ENCODE assay signal across 10 cellular contexts in the genomic region with DNA sequence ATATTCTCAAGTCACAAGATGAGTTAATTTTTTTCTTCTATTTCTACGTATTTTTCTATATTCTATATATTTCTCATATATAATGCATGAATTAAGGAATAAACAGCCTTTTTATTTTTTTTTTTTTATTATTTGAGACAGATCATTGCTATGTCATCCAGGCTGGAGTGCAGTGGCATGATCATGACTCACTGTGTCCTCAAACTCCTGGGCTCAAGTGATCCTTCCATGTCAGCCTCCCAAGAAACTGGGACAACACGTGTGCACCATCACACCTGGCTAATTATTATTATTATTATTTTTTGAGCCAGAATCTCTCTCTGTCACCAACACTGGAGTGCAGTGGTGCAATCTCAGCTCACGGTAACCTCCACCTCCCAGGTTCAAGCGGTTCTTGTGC. TPM values are rescaled to one million over a fixed set of nuclear protein-coding genes. Genes with fewer than 3 reads are reported as not detected.
A peak's percentile ranks its signal among the peaks of the same experiment; 100 is the strongest.
DNase-seq lines count a peak whose midpoint lies in the region; ATAC-seq and TF ChIP-seq lines count a peak whose summit lies in the region.
"Had no signal": no experiment of that assay in that cellular context is flagged by ENCODE, and none has a peak within 500 bp of the region (broad histone marks: within the 10 kb centered on the region; RNA-seq: fewer than 3 reads in every experiment).

No MANE protein-coding gene starts in this region.

- H3K27ac ChIP-seq in breast epithelium: peak overlapping the region; percentile 94 to 97
- H3K27ac ChIP-seq in uterus: no peak overlapping the region
- H3K27ac ChIP-seq: WERI-Rb-1 had no signal

- no peaks in the 10 kb centered on the region for H3K36me3 Mint-ChIP-seq in natural killer cell treated with Interleukin-12 subunit alpha and Interleukin-12 subunit beta and Interleukin-15 and Interleukin-18, amount 100 ng/mL, for 72 hours

- H3K4me1 ChIP-seq in breast epithelium: peaks cover 0 to 5% of the 10 kb centered on the region in 2 donors
- no peaks in the 10 kb centered on the region for H3K4me1 ChIP-seq in uterus
- peaks cover 9% of the 10 kb centered on the region for H3K4me1 ChIP-seq in BE2C

- peak overlapping the region in 1 of 3 donors; percentile 75 for H3K4me3 ChIP-seq in breast epithelium
- H3K4me3 ChIP-seq in uterus: no peak overlapping the region
- H3K4me3 ChIP-seq in BE2C (ENCODE audit: low read depth, low read length): no peak overlapping the region

- peaks cover 14 to 18% of the 10 kb centered on the region in 2 donors for H3K4me1 Mint-ChIP-seq in natural killer cell treated with Interleukin-12 subunit alpha and Interleukin-12 subunit beta and Interleukin-15 and Interleukin-18, amount 100 ng/mL, for 72 hours (ENCODE audit: low read depth in 2 of 2)

- intact Hi-C loops in breast epithelium (cut with DNase I; ENCODE audit: low total_unique reads) (no loop called here), posterior cingulate gyrus (cut with DNase I) (loop anchor here (10.0 kb wide), 1 partner anchor 160 kb away; a partner anchor contains a TSS), uterus (cut with DNase I; ENCODE audit: low total_unique reads) (no loop called here)

- TF ChIP-seq CTCF in breast epithelium (IDR thresholded peaks at IDR 0.05) (no peak), uterus (IDR thresholded peaks at IDR 0.05) (no peak), BE2C (IDR thresholded peaks at IDR 0.05; ENCODE audit: low read depth, low read length) (no peak)

- H3K9me3 ChIP-seq in breast epithelium: no peaks in the 10 kb centered on the region
- no peaks in the 10 kb centered on the region for H3K9me3 ChIP-seq in uterus
- H3K9me3 ChIP-seq in BE2C: no peaks in the 10 kb centered on the region

- H3K27ac Mint-ChIP-seq in natural killer cell treated with Interleukin-12 subunit alpha and Interleukin-12 subunit beta and Interleukin-15 and Interleukin-18, amount 100 ng/mL, for 72 hours: peak overlapping the region in 1 of 2 donors; percentile 97

- no peaks in the 10 kb centered on the region for H3K27me3 Mint-ChIP-seq in natural killer cell treated with Interleukin-12 subunit alpha and Interleukin-12 subunit beta and Interleukin-15 and Interleukin-18, amount 100 ng/mL, for 72 hours

- H3K36me3 ChIP-seq in breast epithelium: no peaks in the 10 kb centered on the region
- H3K36me3 ChIP-seq in uterus: no peaks in the 10 kb centered on the region
- H3K36me3 ChIP-seq in BE2C: peaks cover 25% of the 10 kb centered on the region

- TF ChIP-seq POLR2A in breast epithelium (IDR thresholded peaks at IDR 0.05) (no peak), uterus (IDR thresholded peaks at IDR 0.05) (no peak)

- H3K9me3 Mint-ChIP-seq in natural killer cell treated with Interleukin-12 subunit alpha and Interleukin-12 subunit beta and Interleukin-15 and Interleukin-18, amount 100 ng/mL, for 72 hours: peaks cover 4% of the 10 kb centered on the region

- DNase-seq in EH (ENCODE audit: low read depth) (peak; percentile 29), LHCN-M2 (ENCODE audit: low read depth) (peak; percentile 27), breast epithelium (ENCODE audit: low spot score in 2 of 2) (no peak), posterior cingulate gyrus (no peak), uterus (no peak), BE2C (no peak)
- no peak for DNase-seq in natural killer cell treated with Interleukin-12 subunit alpha and Interleukin-12 subunit beta and Interleukin-15 and Interleukin-18, amount 100 ng/mL, for 72 hours (ENCODE audit: low spot score)
- DNase-seq: NCI-H510A, WERI-Rb-1 had no signal

- ATAC-seq in natural killer cell treated with Interleukin-12 subunit alpha and Interleukin-12 subunit beta and Interleukin-15 and Interleukin-18, amount 100 ng/mL, for 72 hours: no peak
- no peak for ATAC-seq in HG02610 (IDR thresholded peaks at IDR 0.05; ENCODE audit: unreplicated experiment)

- H3K4me3 Mint-ChIP-seq in natural killer cell treated with Interleukin-12 subunit alpha and Interleukin-12 subunit beta and Interleukin-15 and Interleukin-18, amount 100 ng/mL, for 72 hours: peak overlapping the region; percentile 97

- H3K27me3 ChIP-seq in breast epithelium (no peaks in the 10 kb centered on the region), uterus (no peaks in the 10 kb centered on the region), BE2C (no peaks in the 10 kb centered on the region)

RNA-seq across cellular contexts. Expression of a gene that starts 1.5 kb away (rescaled TPM):
- 31.2 and 35.9 TPM in 2 replicates for total RNA-seq in LHCN-M2 (2014; rRNA removed)
- polyA plus RNA-seq in LHCN-M2 (2012): 11.2 TPM
- 10 to 100 TPM; 21.6 to 52.8 (median 43.3) TPM for total RNA-seq in breast epithelium
- total RNA-seq in natural killer cell treated with Interleukin-12 subunit alpha and Interleukin-12 subunit beta and Interleukin-15 and Interleukin-18, amount 100 ng/mL, for 72 hours: 1 to 10 TPM; 4.4 to 5.2 TPM
- total RNA-seq in uterus: 10 to 100 TPM in 3 of 4 donors, 1 to 10 TPM in 1; 7.4 to 39.5 (median 23.5) TPM
- polyA plus RNA-seq in BE2C (2012; ENCODE audit: insufficient read depth, insufficient read length, low read depth): 80.9 TPM

RNA-seq across cellular contexts. Expression of a gene that starts 58.3 kb away (rescaled TPM):
- total RNA-seq in LHCN-M2 (2014; rRNA removed): 13.6 and 22.4 TPM in 2 replicates
- 8.8 TPM for polyA plus RNA-seq in LHCN-M2 (2012)
- 10 to 100 TPM; 21.3 to 27.2 (median 22.3) TPM for total RNA-seq in breast epithelium
- total RNA-seq in natural killer cell treated with Interleukin-12 subunit alpha and Interleukin-12 subunit beta and Interleukin-15 and Interleukin-18, amount 100 ng/mL, for 72 hours: 10 to 100 TPM; 17.9 to 28.9 TPM
- total RNA-seq in uterus: 10 to 100 TPM; 11.2 to 35.2 (median 19.0) TPM
- polyA plus RNA-seq in BE2C (2012; ENCODE audit: insufficient read depth, insufficient read length, low read depth): 7.2 TPM

Comparison
In these comparisons a context has a peak if more than half of its experiments do, and no peak if none do; other contexts are left out.
1. DNase-seq: peak in EH (single experiment) and LHCN-M2 (single experiment); none in breast epithelium (0 of 2), natural killer cell treated with Interleukin-12 subunit alpha and Interleukin-12 subunit beta and Interleukin-15 and Interleukin-18, amount 100 ng/mL, for 72 hours (single experiment), posterior cingulate gyrus (0 of 10), uterus (0 of 2) and BE2C (single experiment).
2. H3K27ac ChIP-seq: peak in breast epithelium (2 of 2); none in uterus (0 of 2).